11 cellular contexts compared by ENCODE assay signal in the genomic region with DNA sequence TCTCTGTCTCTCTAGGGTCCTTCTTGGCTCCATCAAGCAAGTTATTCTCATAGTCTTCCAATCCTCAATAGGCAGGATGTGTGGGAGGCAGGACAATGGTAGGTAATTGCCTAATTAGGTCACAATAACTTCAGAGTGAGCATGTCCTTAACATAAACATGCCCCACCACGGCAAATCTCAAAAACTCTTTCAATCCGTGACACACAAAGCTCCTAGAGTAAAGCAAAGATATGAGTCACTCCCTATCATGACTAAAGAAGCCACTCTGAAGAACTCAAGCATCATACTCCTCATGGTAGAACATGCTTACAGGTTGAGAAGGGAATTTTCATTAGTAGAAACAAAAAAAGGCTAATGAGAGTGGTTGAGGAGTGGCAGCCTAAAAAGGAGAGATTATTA. TPM values are rescaled to one million over a fixed set of nuclear protein-coding genes. Genes with fewer than 3 reads are reported as not detected.
DNase-seq lines count a peak whose midpoint lies in the region; ATAC-seq, FAIRE-seq and TF ChIP-seq lines count a peak whose summit lies in the region.
"Had no signal": no experiment of that assay in that cellular context is flagged by ENCODE, and none has a peak within 500 bp of the region (broad histone marks: within the 10 kb centered on the region; RNA-seq: fewer than 3 reads in every experiment).

No MANE protein-coding gene starts in this region.

- H3K4me1 ChIP-seq in RWPE2 (ENCODE audit: insufficient read depth, poor library complexity, severe bottlenecking) = no peaks in the 10 kb centered on the region
- H3K4me1 ChIP-seq in keratinocyte (ENCODE audit: control insufficient read depth, extremely low read depth, insufficient read depth, low read length) = peaks cover 9% of the 10 kb centered on the region
- H3K4me1 ChIP-seq in suprapubic skin = peaks cover 3% of the 10 kb centered on the region

- no peak overlapping the region for H3K27ac ChIP-seq in RWPE2 (ENCODE audit: poor library complexity, severe bottlenecking)
- no peak overlapping the region for H3K27ac ChIP-seq in keratinocyte (ENCODE audit: control insufficient read depth, insufficient read depth, low read length)
- no peak overlapping the region for H3K27ac ChIP-seq in suprapubic skin

- H3K4me2 ChIP-seq in keratinocyte (ENCODE audit: control insufficient read depth, extremely low read depth, insufficient read depth, low read depth, low read length) = no peak overlapping the region

- ATAC-seq in HG02759 (IDR thresholded peaks at IDR 0.05; ENCODE audit: unreplicated experiment) (peak; percentile 47), RWPE2 (ENCODE audit: low read depth) (peak; percentile 76)

- 20% methylated on average over 2 of the region's 2 CpGs for WGBS in suprapubic skin

- no peak overlapping the region for H2AFZ ChIP-seq in keratinocyte (ENCODE audit: control insufficient read depth, low read length)

- FAIRE-seq in keratinocyte (lab: Jason Lieb, UNC) = peak; percentile 58

- DNase-seq in ELR (ENCODE audit: low read depth) (peak; percentile 71), RWPE2 (ENCODE audit: low spot score) (no peak), keratinocyte (ENCODE audit: low read depth, low spot score) (no peak), activated gamma-delta T cell (lab: John Stamatoyannopoulos, UW) (no peak), NCI-H2227 (lab: John Stamatoyannopoulos, UW; ENCODE audit: unreplicated experiment) (no peak), suprapubic skin (ENCODE audit: low spot score in 2 of 2) (no peak), activated T-cell treated with anti-CD3 and anti-CD28 coated beads for 4 hours (no peak)
- DNase-seq: naive B cell, NCI-H1694 treated with DMSO at 0.1 percent for 48 hours, T-helper 2 cell had no signal

- H3K4me3 ChIP-seq in RWPE2 (ENCODE audit: severe bottlenecking) = no peak overlapping the region
- H3K4me3 ChIP-seq in keratinocyte (ENCODE audit: control insufficient read depth in 2 of 3, extremely low read depth in 1 of 3, insufficient read depth in 2 of 3, low read depth in 1 of 3, low read length in 3 of 3) = no peak overlapping the region
- no peak overlapping the region for H3K4me3 ChIP-seq in suprapubic skin

- no peaks in the 10 kb centered on the region for H3K9me3 ChIP-seq in RWPE2 (ENCODE audit: severe bottlenecking)
- H3K9me3 ChIP-seq in keratinocyte (ENCODE audit: control insufficient read depth, low read depth, low read length) = no peaks in the 10 kb centered on the region
- no peaks in the 10 kb centered on the region for H3K9me3 ChIP-seq in suprapubic skin

- no peaks in the 10 kb centered on the region for H4K20me1 ChIP-seq in keratinocyte (ENCODE audit: control insufficient read depth, extremely low read depth, insufficient read depth, low read length)

- H3K9ac ChIP-seq in keratinocyte (ENCODE audit: control insufficient read depth, extremely low read depth, insufficient read depth, low read length) = no peak overlapping the region

- no peaks in the 10 kb centered on the region for H3K27me3 ChIP-seq in RWPE2 (ENCODE audit: insufficient read depth, poor library complexity, severe bottlenecking)
- H3K27me3 ChIP-seq in keratinocyte (ENCODE audit: control insufficient read depth, extremely low read depth, insufficient read depth, low read length) = no peaks in the 10 kb centered on the region
- H3K27me3 ChIP-seq in suprapubic skin = no peaks in the 10 kb centered on the region

- H3K36me3 ChIP-seq in RWPE2 (ENCODE audit: low read depth) (no peaks in the 10 kb centered on the region), keratinocyte (ENCODE audit: control insufficient read depth in 2 of 2, extremely low read depth in 1 of 2, insufficient read depth in 2 of 2, low read length in 2 of 2) (no peaks in the 10 kb centered on the region), suprapubic skin (no peaks in the 10 kb centered on the region)

- no peak for TF ChIP-seq POLR2A in suprapubic skin (IDR thresholded peaks at IDR 0.05)

- H3K9me1 ChIP-seq in keratinocyte (ENCODE audit: control insufficient read depth, extremely low read depth, insufficient read depth, low read length) = no peaks in the 10 kb centered on the region

- dilution Hi-C loops in keratinocyte (cut with MboI; ENCODE audit: extremely low pct_ligation_motif_present, low sequenced_read_pairs) = no loop called here

- no peaks in the 10 kb centered on the region for H3K79me2 ChIP-seq in keratinocyte (ENCODE audit: control insufficient read depth, insufficient read depth, low read length)

- no peak for TF ChIP-seq CTCF in RWPE2 (IDR thresholded peaks at IDR 0.05; ENCODE audit: poor library complexity, severe bottlenecking)
- TF ChIP-seq CTCF in keratinocyte (optimal IDR thresholded peaks at IDR 0.05 in 1 of 3, IDR thresholded peaks at IDR 0.05 in 1 of 3, conservative IDR thresholded peaks at IDR 0.05 in 1 of 3; ENCODE audit: extremely low read depth in 1 of 3, insufficient read depth in 2 of 3, low read length in 3 of 3) = no peak
- no peak for TF ChIP-seq CTCF in suprapubic skin (IDR thresholded peaks at IDR 0.05)

- no peak for TF ChIP-seq EP300 in suprapubic skin (IDR thresholded peaks at IDR 0.05)

RNA-seq across cellular contexts. Expression of gene HAO2, which starts 4.9 kb away (rescaled TPM):
- polyA plus RNA-seq in keratinocyte = not detected in 3 replicates
- not detected for polyA plus RNA-seq in keratinocyte (2011; ENCODE audit: low read depth)
- not detected in 2 replicates for polyA plus RNA-seq in keratinocyte (2011; cell fraction: cytosol; rRNA removed)
- not detected in 2 replicates for polyA plus RNA-seq in keratinocyte (2011; cell fraction: nucleus; rRNA removed)
- polyA plus RNA-seq in keratinocyte (2012; ENCODE audit: low replicate concordance) = not detected in 2 replicates
- polyA minus RNA-seq in keratinocyte = not detected in 3 replicates
- polyA minus RNA-seq in keratinocyte (2011; cell fraction: cytosol; rRNA and poly(A)+ RNA removed) = not detected
- polyA minus RNA-seq in keratinocyte (2011; cell fraction: nucleus; rRNA and poly(A)+ RNA removed) = not detected in 2 replicates
- total RNA-seq in suprapubic skin = 1 to 10 TPM; 2.2 to 6.8 (median 5.0) TPM

RNA-seq across cellular contexts. Expression of gene HSD3B2, which starts 41.5 kb away (rescaled TPM):
- polyA plus RNA-seq in keratinocyte = not detected in 3 replicates
- polyA plus RNA-seq in keratinocyte (2011; ENCODE audit: low read depth) = not detected
- not detected in 2 replicates for polyA plus RNA-seq in keratinocyte (2011; cell fraction: cytosol; rRNA removed)
- not detected in 2 replicates for polyA plus RNA-seq in keratinocyte (2011; cell fraction: nucleus; rRNA removed)
- polyA plus RNA-seq in keratinocyte (2012; ENCODE audit: low replicate concordance) = not detected in 2 replicates
- polyA minus RNA-seq in keratinocyte = not detected in 3 replicates
- not detected for polyA minus RNA-seq in keratinocyte (2011; cell fraction: cytosol; rRNA and poly(A)+ RNA removed)
- polyA minus RNA-seq in keratinocyte (2011; cell fraction: nucleus; rRNA and poly(A)+ RNA removed) = not detected in 2 replicates
- under 1 TPM in 1 of 4 donors, not detected in 3; 0.72 TPM for total RNA-seq in suprapubic skin
